8 cellular contexts compared by ENCODE assay signal in the genomic region with DNA sequence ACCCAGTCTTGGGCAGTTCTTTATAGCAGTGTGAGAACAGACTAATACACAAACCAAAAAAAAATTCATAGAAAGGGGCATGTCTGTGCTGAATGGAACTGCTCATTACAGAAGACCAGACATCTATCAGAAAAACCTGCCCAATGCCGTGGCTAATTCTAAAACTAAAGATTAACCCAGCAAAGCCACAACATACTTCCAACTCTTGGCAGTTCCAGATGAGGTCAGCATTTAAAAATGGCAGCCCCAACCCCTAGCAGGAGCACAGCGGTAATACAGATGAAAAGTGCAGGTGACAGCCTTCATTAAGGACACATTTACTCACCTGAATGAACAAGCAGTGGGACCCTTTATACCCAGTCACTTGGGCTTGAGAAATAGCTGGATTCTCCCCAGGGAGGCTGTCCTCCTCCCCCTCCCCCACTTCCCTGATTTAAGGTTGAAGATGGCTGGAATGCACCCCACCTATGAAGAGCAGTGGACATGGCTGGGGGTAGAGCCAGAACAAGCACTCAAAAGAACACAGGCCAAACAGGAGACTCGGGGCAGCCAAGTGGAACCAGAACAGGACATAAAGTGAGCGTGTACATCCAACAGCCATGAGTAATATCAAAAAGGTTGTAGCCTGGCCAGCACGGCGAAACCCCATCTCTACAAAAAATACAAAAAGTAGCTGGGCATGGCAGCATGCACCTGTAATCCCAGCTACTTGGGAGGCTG. TPM values are rescaled to one million over a fixed set of nuclear protein-coding genes. Genes with fewer than 3 reads are reported as not detected.
DNase-seq lines count a peak whose midpoint lies in the region; ATAC-seq and TF ChIP-seq lines count a peak whose summit lies in the region.
"Not testable (repeated sequence)": the region's sequence is repeated elsewhere in the genome, so short reads cannot be mapped to it uniquely, and the experiment has no call there.

No MANE protein-coding gene starts in this region.

- WGBS in thyroid gland, 2 donors = 44 to 55% methylated on average over 6 of the region's 6 CpGs

- not testable (repeated sequence) for H3K27me3 ChIP-seq in Karpas-422 (ENCODE audit: low read length); neural progenitor cell; thyroid gland

- DNase-seq in Caki2 (ENCODE audit: low read depth) = peak; percentile 67
- DNase-seq in Karpas-422 = peak; percentile 37
- DNase-seq in WTC11 (ENCODE audit: low spot score); neural progenitor cell (ENCODE audit: low spot score): not testable (repeated sequence)
- DNase-seq in glomerular visceral epithelial cell (ENCODE audit: extremely low spot score) = peak; percentile 75
- peak; percentile 12 for DNase-seq in left kidney (ENCODE audit: low read depth, low spot score)
- peak; percentile 21 for DNase-seq in myocyte (ENCODE audit: low read depth)
- DNase-seq in thyroid gland = peak; percentile 53 to 64

- H3K4me2 ChIP-seq in Karpas-422 (ENCODE audit: low read depth, low read length, poor library complexity, severe bottlenecking); neural progenitor cell: not testable (repeated sequence)

- not testable (repeated sequence) for H3K4me3 Mint-ChIP-seq in WTC11, neural progenitor cell

- not testable (repeated sequence) for H3K4me3 ChIP-seq in Karpas-422 (ENCODE audit: low read length); neural progenitor cell; thyroid gland (replicated peaks in 1 of 3)

- intact Hi-C loops in thyroid gland (cut with DNase I) = not testable (repeated sequence)

- not testable (repeated sequence) for ATAC-seq in WTC11

- H3K4me1 ChIP-seq in Karpas-422 (ENCODE audit: low read length); neural progenitor cell: not testable (repeated sequence)
- H3K4me1 ChIP-seq in thyroid gland = peaks cover 12 to 14% of the 10 kb centered on the region in 2 donors

- H3K27ac Mint-ChIP-seq in WTC11 (peak overlapping the region; percentile 39; the same call in 1 of the 2 replicates), neural progenitor cell (peak overlapping the region; percentile 42)

- not testable (repeated sequence) for H3K27me3 Mint-ChIP-seq in WTC11 (ENCODE audit: low read depth); neural progenitor cell (ENCODE audit: insufficient read depth, low read depth)

- not testable (repeated sequence) for H4K20me1 ChIP-seq in Karpas-422 (ENCODE audit: insufficient read depth, low read depth, low read length); neural progenitor cell (ENCODE audit: low read depth)

- POLR2A ChIA-PET in WTC11 (lab: Charles Lee) = not testable (repeated sequence)

- H3K9ac ChIP-seq in Karpas-422 (ENCODE audit: low read length); neural progenitor cell: not testable (repeated sequence)

- not testable (repeated sequence) for H3K36me3 ChIP-seq in Karpas-422 (ENCODE audit: insufficient read depth, low read length); neural progenitor cell; thyroid gland

- H3K79me2 ChIP-seq in Karpas-422 (ENCODE audit: low read length); neural progenitor cell (ENCODE audit: low read depth): not testable (repeated sequence)

- peaks cover 70% of the 10 kb centered on the region for H3K36me3 Mint-ChIP-seq in WTC11
- H3K36me3 Mint-ChIP-seq in neural progenitor cell = not testable (repeated sequence)

- CTCF ChIA-PET in WTC11 (lab: Charles Lee) = not testable (repeated sequence)

- in situ Hi-C loops in Caki2 (cut with HindIII; ENCODE audit: low pct_unique_long_range_greater_than_20kb, low sequenced_read_pairs) = not testable (repeated sequence)

- not testable (repeated sequence) for H3K27ac ChIP-seq in Karpas-422 (ENCODE audit: low read length); neural progenitor cell
- peak overlapping the region; percentile 20 to 52 (median 37) for H3K27ac ChIP-seq in thyroid gland

- not testable (repeated sequence) for H2AFZ ChIP-seq in Karpas-422 (ENCODE audit: low read length); neural progenitor cell (replicated peaks)

- H3K9me3 Mint-ChIP-seq in WTC11, neural progenitor cell: not testable (repeated sequence)

- H3K9me2 ChIP-seq in Karpas-422 (replicated peaks; ENCODE audit: insufficient read depth, low read length) = not testable (repeated sequence)

- TF ChIP-seq CTCF in WTC11 (IDR thresholded peaks at IDR 0.05); neural progenitor cell (IDR thresholded peaks at IDR 0.05); thyroid gland (IDR thresholded peaks at IDR 0.05): not testable (repeated sequence)

- not testable (repeated sequence) for TF ChIP-seq POLR2A in thyroid gland (IDR thresholded peaks at IDR 0.05)

- not testable (repeated sequence) for H3K4me1 Mint-ChIP-seq in WTC11
- H3K4me1 Mint-ChIP-seq in neural progenitor cell = peaks cover 29% of the 10 kb centered on the region

- not testable (repeated sequence) for H3K9me3 ChIP-seq in Karpas-422 (ENCODE audit: low read length); neural progenitor cell (ENCODE audit: low read depth); thyroid gland

- H3F3A ChIP-seq in neural progenitor cell (ENCODE audit: low read depth) = not testable (repeated sequence)

RNA-seq across cellular contexts. Expression of a gene that starts 13.6 kb away (rescaled TPM):
- 2.2 and 9.8 TPM in 2 replicates for total RNA-seq in Caki2 (2014; rRNA removed; shearing (Covaris generic); ENCODE audit: low replicate concordance)
- total RNA-seq in Karpas-422 (2014; rRNA removed; shearing (Covaris generic); ENCODE audit: low replicate concordance) = 11.2 and 12.4 TPM in 2 replicates
- total RNA-seq in WTC11 (2021) (12.1 to 13.5 TPM (median 13.0 TPM) in 3 replicates), myocyte (3.2 and 5.9 TPM in 2 replicates), neural progenitor cell (ENCODE audit: low replicate concordance) (44.4 and 46.2 TPM in 2 replicates), thyroid gland (10 to 100 TPM; 49.8 to 99.7 (median 79.7) TPM)
- 7.4 TPM for polyA plus RNA-seq in myocyte (2012)

RNA-seq across cellular contexts. Expression of a gene that starts 48.4 kb away (rescaled TPM):
- total RNA-seq in Caki2 (2014; rRNA removed; shearing (Covaris generic); ENCODE audit: low replicate concordance) = 55.7 and 65.4 TPM in 2 replicates
- 31.7 and 36.2 TPM in 2 replicates for total RNA-seq in Karpas-422 (2014; rRNA removed; shearing (Covaris generic); ENCODE audit: low replicate concordance)
- 120 to 126 TPM (median 124 TPM) in 3 replicates for total RNA-seq in WTC11 (2021)
- 6.6 and 10.9 TPM in 2 replicates for total RNA-seq in myocyte
- polyA plus RNA-seq in myocyte (2012) = 5.3 TPM
- 48.7 and 94.4 TPM in 2 replicates for total RNA-seq in neural progenitor cell (ENCODE audit: low replicate concordance)
- total RNA-seq in thyroid gland = 10 to 100 TPM in 2 of 4 donors, 1 to 10 TPM in 2; 7.1 to 16.0 (median 9.4) TPM

RNA-seq across cellular contexts. Expression of a gene that starts 48.6 kb away (rescaled TPM):
- 37.9 and 51.9 TPM in 2 replicates for total RNA-seq in Caki2 (2014; rRNA removed; shearing (Covaris generic); ENCODE audit: low replicate concordance)
- total RNA-seq in Karpas-422 (2014; rRNA removed; shearing (Covaris generic); ENCODE audit: low replicate concordance) = 20.7 and 24.1 TPM in 2 replicates
- total RNA-seq in WTC11 (2021) (17.1 to 19.2 TPM (median 17.1 TPM) in 3 replicates), myocyte (15.6 and 20.8 TPM in 2 replicates), neural progenitor cell (ENCODE audit: low replicate concordance) (19.0 and 29.7 TPM in 2 replicates), thyroid gland (10 to 100 TPM; 10.7 to 30.6 (median 25.6) TPM)
- polyA plus RNA-seq in myocyte (2012) = 11.9 TPM
